Comparison of ENCODE assay signal across 8 cellular contexts in the genomic region with DNA sequence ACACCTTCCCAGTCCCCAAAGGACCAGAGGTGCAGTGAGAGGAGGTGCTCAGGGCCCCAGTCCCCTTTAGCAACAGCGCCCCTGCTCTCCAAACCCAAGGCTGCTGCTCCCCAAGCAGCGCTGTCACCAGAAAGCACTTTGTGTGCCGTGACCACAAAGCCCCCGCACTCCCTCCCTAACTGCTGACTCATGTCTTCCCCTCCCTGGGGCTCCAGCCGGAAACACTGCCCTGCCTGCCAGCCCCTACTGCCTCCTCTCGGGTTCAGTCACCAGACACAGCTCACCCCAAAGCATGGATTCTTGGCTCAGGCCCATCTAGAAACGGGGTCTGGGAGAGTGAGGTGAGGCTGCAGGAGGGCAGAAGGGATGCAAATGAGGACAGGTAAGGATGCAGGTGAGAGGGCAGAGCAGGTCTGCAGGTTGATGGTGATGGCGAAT. TPM values are rescaled to one million over a fixed set of nuclear protein-coding genes. Genes with fewer than 3 reads are reported as not detected.
DNase-seq lines count a peak whose midpoint lies in the region; ATAC-seq and TF ChIP-seq lines count a peak whose summit lies in the region.

No MANE protein-coding gene starts in this region.

- POLR2A ChIA-PET in A673 (lab: Charles Lee; ENCODE audit: low non-redundant PET) = no interaction called here

- no peak overlapping the region for H2BK15ac ChIP-seq in mesenchymal stem cell (ENCODE audit: low read depth, poor library complexity, severe bottlenecking)

- no peak overlapping the region for H3K9ac ChIP-seq in mesenchymal stem cell (ENCODE audit: low read length)

- H3K36me3 ChIP-seq in A673 (ENCODE audit: insufficient read depth, low read length, poor library complexity, severe bottlenecking) (no peaks in the 10 kb centered on the region), mesenchymal stem cell (ENCODE audit: control insufficient read depth in 1 of 2, insufficient read depth in 2 of 2, low read depth in 1 of 2, low read length in 2 of 2) (peaks cover 0 to 30% of the 10 kb centered on the region in 2 experiments)

- CTCF ChIA-PET in A673 (lab: Charles Lee) = interaction anchor here (0.5 kb wide), 1 partner anchor 46 kb away, joined by 4 read pairs; no protein-coding TSS in a partner anchor

- no peak overlapping the region for H2AK5ac ChIP-seq in mesenchymal stem cell (ENCODE audit: low read length, severe bottlenecking)

- H3K27ac ChIP-seq in A673 (ENCODE audit: low read depth, low read length, poor library complexity, severe bottlenecking) (peak overlapping the region; percentile 62), mesenchymal stem cell (ENCODE audit: low read length, poor library complexity, severe bottlenecking) (no peak overlapping the region)

- H2BK120ac ChIP-seq in mesenchymal stem cell (ENCODE audit: low read depth, low read length) = no peak overlapping the region

- H3K9me3 ChIP-seq in A673 (ENCODE audit: low read depth, low read length, poor library complexity, severe bottlenecking) = no peaks in the 10 kb centered on the region
- H3K9me3 ChIP-seq in mesenchymal stem cell (ENCODE audit: control insufficient read depth, low read length) = peaks cover under 1% of the 10 kb centered on the region

- no peaks in the 10 kb centered on the region for H3K79me1 ChIP-seq in mesenchymal stem cell (replicated peaks; ENCODE audit: low read length, poor library complexity, severe bottlenecking)

- H2AFZ ChIP-seq in mesenchymal stem cell (ENCODE audit: low read depth, low read length) = no peak overlapping the region

- no peak overlapping the region for H2BK12ac ChIP-seq in mesenchymal stem cell (ENCODE audit: low read length in 2 of 2)

- no peak overlapping the region for H3K23ac ChIP-seq in mesenchymal stem cell (ENCODE audit: low read length in 2 of 2)

- H3K18ac ChIP-seq in mesenchymal stem cell (ENCODE audit: low read depth in 1 of 2, low read length in 2 of 2) = no peak overlapping the region

- H3K4me3 ChIP-seq in A673 (ENCODE audit: low read depth, low read length, poor library complexity, severe bottlenecking) (no peak overlapping the region), mesenchymal stem cell (ENCODE audit: insufficient read depth in 1 of 2, low read depth in 1 of 2, low read length in 2 of 2) (peak overlapping the region in 1 of 2 experiments; percentile 13)
- H3K4me3 ChIP-seq in Jurkat, Clone E6-1 (ENCODE audit: low read length) = no peak overlapping the region

- no peaks in the 10 kb centered on the region for H3K27me3 ChIP-seq in A673 (replicated peaks; ENCODE audit: insufficient read depth, low read depth, low read length, poor library complexity)
- peaks cover 0 to 3% of the 10 kb centered on the region in 2 experiments for H3K27me3 ChIP-seq in mesenchymal stem cell (ENCODE audit: control insufficient read depth in 1 of 2, insufficient read depth in 1 of 2, low read length in 2 of 2)

- no TSS peak for BruUV-seq in A673 (replicated peaks; lab: Mats Ljungman, UMichigan)

- H3K27me3 Mint-ChIP-seq in central memory CD8-positive, alpha-beta T cell = no peaks in the 10 kb centered on the region

- H4K8ac ChIP-seq in mesenchymal stem cell (ENCODE audit: low read length) = no peak overlapping the region

- peaks cover 4% of the 10 kb centered on the region for H3K9me3 Mint-ChIP-seq in central memory CD8-positive, alpha-beta T cell

- ATAC-seq in central memory CD8-positive, alpha-beta T cell (replicated peaks; ENCODE audit: extremely low read depth, poor library complexity, severe bottlenecking) = peak; percentile 73

- no peak overlapping the region for H2BK5ac ChIP-seq in mesenchymal stem cell (ENCODE audit: low read depth, low read length, poor library complexity, severe bottlenecking)

- H3K4me3 Mint-ChIP-seq in central memory CD8-positive, alpha-beta T cell = peak overlapping the region; percentile 70

- TF ChIP-seq CTCF in A673 (conservative IDR thresholded peaks at IDR 0.05; ENCODE audit: low read depth, low read length) = peak; percentile 43

- DNase-seq in A673 (ENCODE audit: low spot score) (peak; percentile 91), mesenchymal stem cell (peak; percentile 43), DMS153 (lab: John Stamatoyannopoulos, UW) (no peak)
- DNase-seq in Jurkat, Clone E6-1 (ENCODE audit: low read depth, low spot score) = peak; percentile 77
- peak; percentile 75 for DNase-seq in activated CD4-positive, CD25-positive, alpha-beta regulatory T cell treated with anti-CD3 and anti-CD28 coated beads, Interleukin-2, amount 50 U/mL, for 72 hours
- DNase-seq in central memory CD8-positive, alpha-beta T cell (ENCODE audit: low spot score in 2 of 2) = peak; percentile 59 to 83
- peak; percentile 21 to 49 (median 36) for DNase-seq in stimulated activated naive CD4-positive, alpha-beta T cell (lab: John Stamatoyannopoulos, UW)

- peak overlapping the region; percentile 77 for H3K27ac Mint-ChIP-seq in central memory CD8-positive, alpha-beta T cell (ENCODE audit: low read depth)

- H3K4me1 ChIP-seq in A673 (ENCODE audit: insufficient read depth, low read length, poor library complexity, severe bottlenecking) = peaks cover 11% of the 10 kb centered on the region
- H3K4me1 ChIP-seq in mesenchymal stem cell (ENCODE audit: control insufficient read depth, insufficient read depth, low read depth, low read length) = peaks cover 11% of the 10 kb centered on the region

- intact Hi-C loops in A673 (cut with micrococcal nuclease; ENCODE audit: unreplicated experiment) = no loop called here

- peaks cover 7% of the 10 kb centered on the region for H3K36me3 Mint-ChIP-seq in central memory CD8-positive, alpha-beta T cell (ENCODE audit: insufficient read depth)

- peak; percentile 9 for TF ChIP-seq POLR2A in GM19193 (IDR thresholded peaks at IDR 0.05; ENCODE audit: extremely low read depth, insufficient read depth, insufficient read length)

- H4K91ac ChIP-seq in mesenchymal stem cell (ENCODE audit: low read length) = no peak overlapping the region

- no peak overlapping the region for H3K4ac ChIP-seq in mesenchymal stem cell (ENCODE audit: low read depth in 1 of 2, low read length in 2 of 2)

- WGBS in mesenchymal stem cell = 19% methylated on average over 6 of the region's 8 CpGs

- peaks cover 64% of the 10 kb centered on the region for H3K4me1 Mint-ChIP-seq in central memory CD8-positive, alpha-beta T cell

- no peak overlapping the region for H3K4me2 ChIP-seq in mesenchymal stem cell (ENCODE audit: low read length, poor library complexity, severe bottlenecking)

- no peak overlapping the region for H3K14ac ChIP-seq in mesenchymal stem cell (ENCODE audit: low read length in 2 of 2)

RNA-seq across cellular contexts. Expression of a gene that starts 4.9 kb away (rescaled TPM):
- total RNA-seq in A673 (2021) = not detected in 2 replicates
- 5.4 TPM for polyA plus RNA-seq in Jurkat, Clone E6-1 (2012; ENCODE audit: insufficient read depth, insufficient read length)
- polyA plus RNA-seq in mesenchymal stem cell (2013, experiment 1 of 2) = not detected
- not detected for polyA plus RNA-seq in mesenchymal stem cell (2013, experiment 2 of 2)

RNA-seq across cellular contexts. Expression of a gene that starts 45.6 kb away (rescaled TPM):
- 1.8 TPM in 2 replicates for total RNA-seq in A673 (2021)
- polyA plus RNA-seq in Jurkat, Clone E6-1 (2012; ENCODE audit: insufficient read depth, insufficient read length) = not detected
- polyA plus RNA-seq in mesenchymal stem cell (2013, experiment 1 of 2) = 2.3 TPM
- polyA plus RNA-seq in mesenchymal stem cell (2013, experiment 2 of 2) = 2.7 TPM
